ENCODE assay signal across 17 cellular contexts in genomic region chr6:8375916-8376315, GRCh38.
"Had no signal": no experiment of that assay in that cellular context is flagged by ENCODE, and none has a peak within 500 bp of the region (broad histone marks: within the 10 kb centered on the region; RNA-seq: fewer than 3 reads in every experiment).

No MANE protein-coding gene starts in this region.

- H3K27ac ChIP-seq: heart left ventricle, left ventricle myocardium inferior, parathyroid adenoma, prostate gland, right lobe of liver, uterus had no signal

- H3K36me3 ChIP-seq: heart left ventricle, left ventricle myocardium inferior, prostate gland, right lobe of liver, uterus had no signal

- H3K4me1 ChIP-seq: heart left ventricle, left ventricle myocardium inferior, parathyroid adenoma, prostate gland, right lobe of liver, uterus had no signal

- ATAC-seq: heart left ventricle; naive thymus-derived CD4-positive, alpha-beta T cell; right lobe of liver had no signal

- DNase-seq: cerebellar nuclear complex; dermis blood vessel endothelial cell; erythroblast; heart left ventricle; hypothalamus; kidney glomerular epithelial cell; left ventricle myocardium inferior; mesendoderm; naive thymus-derived CD4-positive, alpha-beta T cell; nephron progenitor cell; retina; right lobe of liver; stimulated activated naive CD4-positive, alpha-beta T cell treated with Interleukin-2 at 50 U/mL for 16 hours; uterus had no signal

- H3K9me3 ChIP-seq: heart left ventricle, left ventricle myocardium inferior, prostate gland, right lobe of liver, uterus had no signal

- H3K4me3 ChIP-seq: heart left ventricle, left ventricle myocardium inferior, lung, prostate gland, right lobe of liver, uterus had no signal

- H3K27me3 ChIP-seq: heart left ventricle, right lobe of liver, uterus had no signal
